27 cellular contexts compared by ENCODE assay signal in genomic region chr7:87451187-87451586, GRCh38. TPM values are rescaled to one million over a fixed set of nuclear protein-coding genes. Genes with fewer than 3 reads are reported as not detected.
"Had no signal": no experiment of that assay in that cellular context is flagged by ENCODE, and none has a peak within 500 bp of the region (broad histone marks: within the 10 kb centered on the region; RNA-seq: fewer than 3 reads in every experiment).

No MANE protein-coding gene starts in this region.

- H3K4me3 ChIP-seq: left lung, lung, ovary, right atrium auricular region, sigmoid colon, spleen, tibial nerve, uterus had no signal

- FAIRE-seq: islet of Langerhans, kidney, small intestine had no signal

- H3K36me3 Mint-ChIP-seq: immature natural killer cell; mesothelial cell of epicardium; natural killer cell; stimulated activated effector memory CD8-positive, alpha-beta T cell treated with anti-CD3 and anti-CD28 coated beads, Interleukin-12 subunit alpha, Interleukin-12 subunit beta, amount 100 ng/mL, for 72 hours; type B pancreatic cell had no signal

- H3K4me1 Mint-ChIP-seq: immature natural killer cell; mesothelial cell of epicardium; stimulated activated effector memory CD8-positive, alpha-beta T cell treated with anti-CD3 and anti-CD28 coated beads, Interleukin-12 subunit alpha, Interleukin-12 subunit beta, amount 100 ng/mL, for 72 hours had no signal

- H3K27ac Mint-ChIP-seq: immature natural killer cell; mesothelial cell of epicardium; natural killer cell; progenitor cell of endocrine pancreas; stimulated activated effector memory CD8-positive, alpha-beta T cell treated with anti-CD3 and anti-CD28 coated beads, Interleukin-12 subunit alpha, Interleukin-12 subunit beta, amount 100 ng/mL, for 72 hours; stimulated activated naive CD8-positive, alpha-beta T cell treated with anti-CD3 and anti-CD28 coated beads, Interleukin-15, amount 100 ng/mL, for 72 hours; type B pancreatic cell had no signal

- H3K9me3 ChIP-seq: left lung, ovary, right atrium auricular region, sigmoid colon, spleen, tibial nerve, uterus had no signal

- ATAC-seq: left cardiac atrium; left lung; natural killer cell; stimulated activated effector memory CD8-positive, alpha-beta T cell treated with anti-CD3 and anti-CD28 coated beads, Interleukin-12 subunit alpha, Interleukin-12 subunit beta, amount 100 ng/mL, for 72 hours; stimulated activated naive CD8-positive, alpha-beta T cell treated with anti-CD3 and anti-CD28 coated beads, Interleukin-15, amount 100 ng/mL, for 72 hours had no signal

- DNase-seq: hypothalamus; immature natural killer cell; kidney; left cardiac atrium; left lung; mesendoderm; naive B cell; natural killer cell; nephron progenitor cell; ovary; sigmoid colon; small intestine; spleen; stimulated activated CD4-positive, alpha-beta T cell treated with anti-CD3 and anti-CD28 coated beads, Interleukin-4, amount 100 ng/mL, for 24 hours; stimulated activated naive CD4-positive, alpha-beta T cell treated with Interleukin-2 at 50 U/mL for 16 hours; stimulated activated naive CD8-positive, alpha-beta T cell treated with anti-CD3 and anti-CD28 coated beads, Interleukin-15, amount 100 ng/mL, for 72 hours; substantia nigra; uterus had no signal

- H3K27ac ChIP-seq: left lung, ovary, right atrium auricular region, sigmoid colon, spleen, tibial nerve, uterus had no signal

- H3K9me3 Mint-ChIP-seq: immature natural killer cell; mesothelial cell of epicardium; naive B cell; natural killer cell; nephron progenitor cell; stimulated activated effector memory CD8-positive, alpha-beta T cell treated with anti-CD3 and anti-CD28 coated beads, Interleukin-12 subunit alpha, Interleukin-12 subunit beta, amount 100 ng/mL, for 72 hours; stimulated activated naive CD8-positive, alpha-beta T cell treated with anti-CD3 and anti-CD28 coated beads, Interleukin-15, amount 100 ng/mL, for 72 hours; type B pancreatic cell had no signal

- H3K4me3 Mint-ChIP-seq: immature natural killer cell; mesothelial cell of epicardium; natural killer cell; nephron progenitor cell; stimulated activated effector memory CD8-positive, alpha-beta T cell treated with anti-CD3 and anti-CD28 coated beads, Interleukin-12 subunit alpha, Interleukin-12 subunit beta, amount 100 ng/mL, for 72 hours; stimulated activated naive CD8-positive, alpha-beta T cell treated with anti-CD3 and anti-CD28 coated beads, Interleukin-15, amount 100 ng/mL, for 72 hours; type B pancreatic cell had no signal

- H3K36me3 ChIP-seq: left lung, ovary, right atrium auricular region, sigmoid colon, tibial nerve, uterus had no signal

- H3K4me1 ChIP-seq: left lung, right atrium auricular region, sigmoid colon, tibial nerve, uterus had no signal

- H3K27me3 ChIP-seq: left lung, ovary, right atrium auricular region, sigmoid colon, spleen, tibial nerve, uterus had no signal

- H3K27me3 Mint-ChIP-seq: naive B cell, progenitor cell of endocrine pancreas, type B pancreatic cell had no signal

RNA-seq across cellular contexts. Expression of gene ABCB4, which starts 24.3 kb away (rescaled TPM):
- total RNA-seq: pulmonary artery endothelial cell had no signal
